In genomic region chr10:17375936-17376584, GRCh38 we compare ENCODE assay signal across 8 cellular contexts.
DNase-seq lines count a peak whose midpoint lies in the region; ATAC-seq and TF ChIP-seq lines count a peak whose summit lies in the region.

No MANE protein-coding gene starts in this region.

- H2BK120ac ChIP-seq in trophoblast cell (ENCODE audit: insufficient read depth, low read length, poor library complexity) = no peak overlapping the region

- H3K27me3 ChIP-seq in KMS-11 (ENCODE audit: insufficient read depth, low read depth) (no peaks in the 10 kb centered on the region), trophoblast cell (ENCODE audit: insufficient read depth, low read length) (no peaks in the 10 kb centered on the region)

- no peaks in the 10 kb centered on the region for H3K4me1 Mint-ChIP-seq in activated naive CD8-positive, alpha-beta T cell treated with anti-CD3 and anti-CD28 coated beads, Interleukin-2, amount 50 U/mL, for 24 hours
- H3K4me1 Mint-ChIP-seq in T-helper 17 cell = no peaks in the 10 kb centered on the region

- POLR2A ChIA-PET in GM10248 (lab: Yijun Ruan, JAX) = no interaction called here

- H3K27ac ChIP-seq in KMS-11 (no peak overlapping the region), trophoblast cell (ENCODE audit: low read depth, low read length) (no peak overlapping the region)

- H3K23ac ChIP-seq in trophoblast cell (ENCODE audit: low read length) = no peak overlapping the region

- no peaks in the 10 kb centered on the region for H3K27me3 Mint-ChIP-seq in activated naive CD8-positive, alpha-beta T cell treated with anti-CD3 and anti-CD28 coated beads, Interleukin-2, amount 50 U/mL, for 24 hours
- peaks cover 25% of the 10 kb centered on the region for H3K27me3 Mint-ChIP-seq in T-helper 17 cell

- H3K14ac ChIP-seq in trophoblast cell (ENCODE audit: low read length) = no peak overlapping the region

- H3K36me3 Mint-ChIP-seq in activated naive CD8-positive, alpha-beta T cell treated with anti-CD3 and anti-CD28 coated beads, Interleukin-2, amount 50 U/mL, for 24 hours (ENCODE audit: low read depth) = no peaks in the 10 kb centered on the region
- H3K36me3 Mint-ChIP-seq in T-helper 17 cell (ENCODE audit: low read depth) = no peaks in the 10 kb centered on the region

- no peaks in the 10 kb centered on the region for H3K36me3 ChIP-seq in KMS-11 (ENCODE audit: insufficient read depth)
- H3K36me3 ChIP-seq in trophoblast cell (ENCODE audit: control insufficient read depth in 1 of 2, insufficient read depth in 2 of 2, low read length in 2 of 2) = no peaks in the 10 kb centered on the region

- no CpG with 5 or more reads among the region's 10 CpGs for WGBS in trophoblast cell (ENCODE audit: extremely low coverage, insufficient coverage, insufficient read length)

- H3K9me3 ChIP-seq in trophoblast cell (ENCODE audit: insufficient read depth, low read depth, low read length) (no peaks in the 10 kb centered on the region), T-helper 17 cell (ENCODE audit: control insufficient read depth, low read length, poor library complexity, severe bottlenecking) (no peaks in the 10 kb centered on the region)

- no peak overlapping the region for H3K4me3 Mint-ChIP-seq in activated naive CD8-positive, alpha-beta T cell treated with anti-CD3 and anti-CD28 coated beads, Interleukin-2, amount 50 U/mL, for 24 hours
- H3K4me3 Mint-ChIP-seq in T-helper 17 cell = no peak overlapping the region

- H4K12ac ChIP-seq in trophoblast cell (ENCODE audit: low read depth, low read length) = no peak overlapping the region

- H4K20me1 ChIP-seq in KMS-11 (ENCODE audit: insufficient read depth) = no peaks in the 10 kb centered on the region

- no peaks in the 10 kb centered on the region for H3K9me3 Mint-ChIP-seq in activated naive CD8-positive, alpha-beta T cell treated with anti-CD3 and anti-CD28 coated beads, Interleukin-2, amount 50 U/mL, for 24 hours

- H3K4me1 ChIP-seq in KMS-11 (ENCODE audit: low read depth, poor library complexity, severe bottlenecking) = no peaks in the 10 kb centered on the region
- no peaks in the 10 kb centered on the region for H3K4me1 ChIP-seq in trophoblast cell (ENCODE audit: control insufficient read depth in 1 of 2, insufficient read depth in 2 of 2, low read length in 2 of 2)

- no peak overlapping the region for H2BK5ac ChIP-seq in trophoblast cell (ENCODE audit: low read depth, low read length, poor library complexity)

- TF ChIP-seq CTCF in GM10248 (IDR thresholded peaks at IDR 0.05; ENCODE audit: control extremely low read depth, extremely low read depth, low read depth, missing control alignments) (peak; percentile 33), KMS-11 (conservative IDR thresholded peaks at IDR 0.05; ENCODE audit: low read depth, low read length) (peak; percentile 72)

- H2AK5ac ChIP-seq in trophoblast cell (ENCODE audit: low read length) = no peak overlapping the region

- DNase-seq in GM10248 (ENCODE audit: extremely low spot score) (no peak), trophoblast cell (peak; percentile 26 to 49), MV-4-11 (lab: John Stamatoyannopoulos, UW) (no peak), T-helper 17 cell (no peak), SIG-M5 treated with dmso at 0.1 percent for 504 hours (lab: John Stamatoyannopoulos, UW; ENCODE audit: unreplicated experiment) (no peak)
- DNase-seq in activated naive CD8-positive, alpha-beta T cell treated with anti-CD3 and anti-CD28 coated beads, Interleukin-2, amount 50 U/mL, for 24 hours = peak; percentile 44

- CTCF ChIA-PET in GM10248 (lab: Yijun Ruan, JAX) = interaction anchor here (0.9 to 3.2 kb wide), 10 partner anchors 10 to 1262 kb away, joined by 3 to 18 read pairs (median 3); no protein-coding TSS in a partner anchor

- no peak overlapping the region for H2BK12ac ChIP-seq in trophoblast cell (ENCODE audit: low read length)

- H2AFZ ChIP-seq in KMS-11 (ENCODE audit: low read depth) (no peak overlapping the region), trophoblast cell (ENCODE audit: insufficient read depth, low read length, poor library complexity) (no peak overlapping the region)

- H3K4me2 ChIP-seq in KMS-11 (no peak overlapping the region), trophoblast cell (ENCODE audit: low read length) (no peak overlapping the region)

- ATAC-seq in activated naive CD8-positive, alpha-beta T cell treated with anti-CD3 and anti-CD28 coated beads, Interleukin-2, amount 50 U/mL, for 24 hours = no peak
- no peak for ATAC-seq in HG03571 (IDR thresholded peaks at IDR 0.05; ENCODE audit: unreplicated experiment)
- ATAC-seq in T-helper 17 cell = no peak

- no peak overlapping the region for H3K4ac ChIP-seq in trophoblast cell (ENCODE audit: low read depth, low read length)

- H3K9ac ChIP-seq in KMS-11 = no peak overlapping the region
- H3K9ac ChIP-seq in trophoblast cell (ENCODE audit: low read length) = no peak overlapping the region

- H4K8ac ChIP-seq in trophoblast cell (ENCODE audit: low read depth, low read length) = no peak overlapping the region

- H4K91ac ChIP-seq in trophoblast cell (ENCODE audit: low read depth, low read length) = no peak overlapping the region

- H3K27ac Mint-ChIP-seq in activated naive CD8-positive, alpha-beta T cell treated with anti-CD3 and anti-CD28 coated beads, Interleukin-2, amount 50 U/mL, for 24 hours = no peak overlapping the region
- H3K27ac Mint-ChIP-seq in T-helper 17 cell = no peak overlapping the region

- H3K18ac ChIP-seq in trophoblast cell (ENCODE audit: low read length) = no peak overlapping the region

- no peaks in the 10 kb centered on the region for H3K79me2 ChIP-seq in KMS-11 (ENCODE audit: insufficient read depth, low read depth)
- no peaks in the 10 kb centered on the region for H3K79me2 ChIP-seq in trophoblast cell (ENCODE audit: control insufficient read depth, insufficient read depth, low read length, poor library complexity)

- H3K79me1 ChIP-seq in trophoblast cell (ENCODE audit: low read length) = no peaks in the 10 kb centered on the region

- H3K4me3 ChIP-seq in KMS-11 (IDR thresholded peaks at IDR 0.05; ENCODE audit: insufficient read depth, low read depth, low read length) = no peak overlapping the region
- H3K4me3 ChIP-seq in trophoblast cell (ENCODE audit: low read depth, low read length) = no peak overlapping the region

Comparison
In these comparisons a context has a peak if more than half of its experiments do, and no peak if none do; other contexts are left out.
1. DNase-seq: peak in activated naive CD8-positive, alpha-beta T cell treated with anti-CD3 and anti-CD28 coated beads, Interleukin-2, amount 50 U/mL, for 24 hours (single experiment) and trophoblast cell (2 of 2); none in GM10248 (single experiment), MV-4-11 (single experiment), T-helper 17 cell (0 of 3) and SIG-M5 treated with dmso at 0.1 percent for 504 hours (single experiment).